In the genomic region with DNA sequence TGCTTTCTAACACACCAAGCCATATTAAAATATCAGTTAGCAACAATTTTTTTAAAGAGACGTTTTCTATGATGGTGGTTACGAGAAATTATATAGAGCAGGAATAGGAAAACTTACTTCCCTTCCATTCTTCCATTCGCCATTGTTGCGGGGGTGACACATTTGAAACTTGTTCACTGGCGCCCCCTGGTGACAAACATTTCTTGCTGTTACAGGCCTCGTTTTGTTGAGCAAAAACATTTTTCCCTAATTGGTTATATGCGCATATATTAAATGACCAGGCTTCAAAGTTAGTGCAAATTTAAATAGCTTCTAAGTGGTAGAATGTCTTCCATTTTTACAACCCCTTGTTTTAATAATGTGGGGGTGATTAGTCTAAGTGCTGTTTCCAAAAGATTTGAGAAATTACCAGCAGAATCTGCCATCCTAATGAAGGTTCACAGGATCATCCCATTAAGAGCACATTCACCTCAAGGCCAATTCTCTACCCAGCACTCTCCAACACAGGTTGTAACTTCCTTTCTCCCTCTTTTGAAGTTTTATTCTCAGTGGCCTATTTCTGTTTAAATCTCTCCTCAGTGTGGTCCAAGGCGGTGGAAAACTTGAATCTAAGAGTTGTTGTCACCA, we compare ENCODE assay signal across 8 cellular contexts.
DNase-seq lines count a peak whose midpoint lies in the region; ATAC-seq and TF ChIP-seq lines count a peak whose summit lies in the region.

No MANE protein-coding gene starts in this region.

- DNase-seq in MCF 10A (ENCODE audit: unreplicated experiment) (peak; percentile 75), breast epithelium (ENCODE audit: low spot score in 2 of 2) (no peak), NCI-H187 treated with DMSO at 0.1 percent for 48 hours (lab: John Stamatoyannopoulos, UW) (peak; percentile 1), right atrium auricular region (ENCODE audit: low spot score) (peak; percentile 64)
- peak; percentile 34 for DNase-seq in activated CD4-positive, alpha-beta memory T cell treated with anti-CD3 and anti-CD28 coated beads for 36 hours
- DNase-seq in stimulated activated CD4-positive, alpha-beta T cell treated with anti-CD3 and anti-CD28 coated beads, TNF-alpha, amount 100 ng/mL, for 24 hours (ENCODE audit: low read depth in 3 of 3), result peak in 2 of 3 experiments; percentile 2 to 22

- H3K27ac ChIP-seq in breast epithelium (no peak overlapping the region), right atrium auricular region (no peak overlapping the region)

- no TSS peak for BruUV-seq in MCF 10A (replicated peaks; lab: Mats Ljungman, UMichigan)

- H3K4me3 Mint-ChIP-seq in MCF 10A (ENCODE audit: unreplicated experiment), result no peak overlapping the region
- no peak overlapping the region for H3K4me3 Mint-ChIP-seq in activated CD4-positive, alpha-beta memory T cell treated with anti-CD3 and anti-CD28 coated beads for 36 hours

- CTCF ChIA-PET in MCF 10A (lab: Yijun Ruan, JAX), result interaction anchor here (0.5 to 1.8 kb wide), 18 partner anchors 9 to 799 kb away, joined by 3 to 9 read pairs (median 3); no protein-coding TSS in a partner anchor
- CTCF ChIA-PET in activated CD4-positive, alpha-beta memory T cell treated with anti-CD3 and anti-CD28 coated beads for 36 hours (lab: Charles Lee), result interaction anchor here (0.8 kb wide), 1 partner anchor 9 kb away, joined by 3 read pairs; no protein-coding TSS in a partner anchor

- no peaks in the 10 kb centered on the region for H3K4me1 Mint-ChIP-seq in MCF 10A (ENCODE audit: insufficient read depth, unreplicated experiment)
- H3K4me1 Mint-ChIP-seq in activated CD4-positive, alpha-beta memory T cell treated with anti-CD3 and anti-CD28 coated beads for 36 hours (ENCODE audit: low read depth), result no peaks in the 10 kb centered on the region

- H3K9me3 Mint-ChIP-seq in MCF 10A (ENCODE audit: unreplicated experiment), result no peaks in the 10 kb centered on the region
- H3K9me3 Mint-ChIP-seq in activated CD4-positive, alpha-beta memory T cell treated with anti-CD3 and anti-CD28 coated beads for 36 hours, result peaks cover 3% of the 10 kb centered on the region

- H3K36me3 ChIP-seq in breast epithelium (no peaks in the 10 kb centered on the region), right atrium auricular region (no peaks in the 10 kb centered on the region)

- no peak overlapping the region for H3K4me3 ChIP-seq in breast epithelium
- no peak overlapping the region for H3K4me3 ChIP-seq in right atrium auricular region

- POLR2A ChIA-PET in MCF 10A (lab: Yijun Ruan, JAX), result interaction anchor here (0.7 kb wide), 2 partner anchors 51 to 85 kb away, joined by 3 to 4 read pairs; no protein-coding TSS in a partner anchor
- POLR2A ChIA-PET in activated CD4-positive, alpha-beta memory T cell treated with anti-CD3 and anti-CD28 coated beads for 36 hours (lab: Charles Lee), result no interaction called here

- H3K9me3 ChIP-seq in breast epithelium, result no peaks in the 10 kb centered on the region
- H3K9me3 ChIP-seq in right atrium auricular region, result peaks cover 0 to 12% of the 10 kb centered on the region in 2 donors

- no peaks in the 10 kb centered on the region for H3K36me3 Mint-ChIP-seq in MCF 10A (ENCODE audit: insufficient read depth, unreplicated experiment)
- H3K36me3 Mint-ChIP-seq in activated CD4-positive, alpha-beta memory T cell treated with anti-CD3 and anti-CD28 coated beads for 36 hours, result no peaks in the 10 kb centered on the region

- H3K27me3 Mint-ChIP-seq in MCF 10A (ENCODE audit: insufficient read depth, unreplicated experiment), result no peaks in the 10 kb centered on the region
- no peaks in the 10 kb centered on the region for H3K27me3 Mint-ChIP-seq in activated CD4-positive, alpha-beta memory T cell treated with anti-CD3 and anti-CD28 coated beads for 36 hours

- no peak for TF ChIP-seq POLR2A in breast epithelium (IDR thresholded peaks at IDR 0.05)

- intact Hi-C loops in MCF 10A (cut with micrococcal nuclease), result no loop called here
- intact Hi-C loops in breast epithelium (cut with DNase I; ENCODE audit: low total_unique reads), result no loop called here
- intact Hi-C loops in activated CD4-positive, alpha-beta memory T cell treated with anti-CD3 and anti-CD28 coated beads for 36 hours (cut with micrococcal nuclease), result no loop called here

- no peak overlapping the region for H3K27ac Mint-ChIP-seq in MCF 10A (ENCODE audit: low read depth, unreplicated experiment)
- no peak overlapping the region for H3K27ac Mint-ChIP-seq in activated CD4-positive, alpha-beta memory T cell treated with anti-CD3 and anti-CD28 coated beads for 36 hours

- TF ChIP-seq CTCF in MCF 10A (IDR thresholded peaks at IDR 0.05; ENCODE audit: unreplicated experiment), result peak; percentile 63
- TF ChIP-seq CTCF in breast epithelium (IDR thresholded peaks at IDR 0.05), result no peak
- peak in 1 of 2 donors; percentile 55 for TF ChIP-seq CTCF in right atrium auricular region (IDR thresholded peaks at IDR 0.05)

- ATAC-seq in GM21360 (IDR thresholded peaks at IDR 0.05; ENCODE audit: unreplicated experiment) (no peak), GM21528 (IDR thresholded peaks at IDR 0.05; ENCODE audit: low FRiP score, unreplicated experiment) (no peak)

- no peaks in the 10 kb centered on the region for H3K4me1 ChIP-seq in breast epithelium
- no peaks in the 10 kb centered on the region for H3K4me1 ChIP-seq in right atrium auricular region

- H3K27me3 ChIP-seq in breast epithelium, result no peaks in the 10 kb centered on the region
- H3K27me3 ChIP-seq in right atrium auricular region, result no peaks in the 10 kb centered on the region

Comparison
In these comparisons a context has a peak if more than half of its experiments do, and no peak if none do; other contexts are left out.
1. DNase-seq: peak in MCF 10A (single experiment), NCI-H187 treated with DMSO at 0.1 percent for 48 hours (single experiment), activated CD4-positive, alpha-beta memory T cell treated with anti-CD3 and anti-CD28 coated beads for 36 hours (single experiment), right atrium auricular region (single experiment) and stimulated activated CD4-positive, alpha-beta T cell treated with anti-CD3 and anti-CD28 coated beads, TNF-alpha, amount 100 ng/mL, for 24 hours (2 of 3); none in breast epithelium (0 of 2).